8 cellular contexts compared by ENCODE assay signal in the genomic region with DNA sequence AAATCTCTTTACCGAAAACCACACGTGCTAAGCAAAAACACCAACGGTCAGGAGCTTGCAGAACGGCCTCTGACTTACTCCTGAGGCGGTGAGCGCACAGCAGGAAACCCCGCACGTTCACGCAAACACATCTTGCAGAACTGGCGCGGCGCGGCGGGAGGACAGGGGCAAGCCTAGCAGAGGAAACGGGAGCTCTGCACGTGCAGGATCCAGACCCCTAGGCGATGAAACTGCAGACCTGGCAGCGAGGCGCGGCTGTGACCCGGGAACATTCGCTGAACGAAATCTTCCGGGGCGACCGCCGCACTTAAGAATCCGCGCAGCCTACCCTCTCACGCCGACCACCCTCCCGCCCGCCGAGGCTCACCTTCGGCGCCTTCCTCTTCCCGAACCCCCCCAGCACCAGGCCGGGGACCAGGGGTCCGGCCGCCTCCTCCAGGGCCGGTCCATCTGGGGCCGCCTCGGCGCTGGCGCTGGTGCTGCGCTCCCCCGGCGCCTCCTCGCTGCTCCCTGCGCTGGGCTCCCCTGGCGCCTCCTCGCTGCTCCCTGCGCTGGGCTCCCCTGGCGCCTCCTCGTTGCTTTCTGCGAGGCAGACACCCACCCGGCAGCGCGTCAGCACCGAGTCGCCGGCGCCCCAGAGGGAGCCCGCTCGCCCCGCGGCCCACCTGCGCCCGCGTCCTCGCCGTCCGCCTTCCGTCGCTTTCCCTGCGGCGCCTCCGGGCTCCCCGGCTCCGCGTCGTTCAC. TPM values are rescaled to one million over a fixed set of nuclear protein-coding genes. Genes with fewer than 3 reads are reported as not detected.
A peak's percentile ranks its signal among the peaks of the same experiment; 100 is the strongest.
DNase-seq lines count a peak whose midpoint lies in the region; ATAC-seq, FAIRE-seq and TF ChIP-seq lines count a peak whose summit lies in the region.

No MANE protein-coding gene starts in this region.

- peaks cover 10% of the 10 kb centered on the region for H3K36me3 Mint-ChIP-seq in activated CD4-positive, alpha-beta T cell treated with anti-CD3 and anti-CD28 coated beads, Interleukin-2, amount 10 ng/mL, durations not matched to agents 7 days and 5 days (ENCODE audit: low read depth)

- H3K9me3 Mint-ChIP-seq in activated CD4-positive, alpha-beta T cell treated with anti-CD3 and anti-CD28 coated beads, Interleukin-2, amount 10 ng/mL, durations not matched to agents 7 days and 5 days, result no peaks in the 10 kb centered on the region

- no peak for FAIRE-seq in A549 (lab: Jason Lieb, UNC)

- peaks cover 33% of the 10 kb centered on the region for H3K4me1 Mint-ChIP-seq in activated CD4-positive, alpha-beta T cell treated with anti-CD3 and anti-CD28 coated beads, Interleukin-2, amount 10 ng/mL, durations not matched to agents 7 days and 5 days

- 7% methylated on average over 29 of the region's 82 CpGs for WGBS in A549 (ENCODE audit: missing lambda C conversion rate)

- POLR2A ChIA-PET in A549 (lab: Yijun Ruan, JAX), result no interaction called here
- POLR2A ChIA-PET in activated CD4-positive, alpha-beta T cell treated with anti-CD3 and anti-CD28 coated beads, Interleukin-2, amount 10 ng/mL, durations not matched to agents 7 days and 5 days (lab: Charles Lee), result no interaction called here

- peak overlapping the region; percentile 89 for H3K27ac Mint-ChIP-seq in activated CD4-positive, alpha-beta T cell treated with anti-CD3 and anti-CD28 coated beads, Interleukin-2, amount 10 ng/mL, durations not matched to agents 7 days and 5 days

- no peak for TF ChIP-seq CTCF in A549 (IDR thresholded peaks at IDR 0.05)
- TF ChIP-seq CTCF in fibroblast of pulmonary artery (IDR thresholded peaks at IDR 0.05; ENCODE audit: low read length, missing control alignments), result no peak

- TF ChIP-seq RAD21 in A549 (conservative IDR thresholded peaks at IDR 0.05 in 1 of 2, IDR thresholded peaks at IDR 0.05 in 1 of 2), result no peak

- intact Hi-C loops in posterior vena cava (cut with DNase I), result no loop called here

- peak overlapping the region; percentile 93 for H3K4me2 ChIP-seq in A549

- no peaks in the 10 kb centered on the region for H3K27me3 Mint-ChIP-seq in activated CD4-positive, alpha-beta T cell treated with anti-CD3 and anti-CD28 coated beads, Interleukin-2, amount 10 ng/mL, durations not matched to agents 7 days and 5 days

- DNase-seq in A549 (ENCODE audit: low read depth in 1 of 2, low spot score in 1 of 2), result no peak
- DNase-seq in activated CD4-positive, alpha-beta T cell treated with anti-CD3 and anti-CD28 coated beads, Interleukin-2, amount 10 ng/mL, durations not matched to agents 7 days and 5 days, result peak; percentile 39
- no peak for DNase-seq in fibroblast of pulmonary artery (ENCODE audit: low read depth)
- DNase-seq in posterior vena cava (ENCODE audit: low spot score), result peak; percentile 76
- DNase-seq in GOT3 (lab: John Stamatoyannopoulos, UW), result no peak
- DNase-seq in SK-N-DZ (ENCODE audit: low spot score), result no peak

- ATAC-seq in A549, result peak; percentile 4 to 12; a peak in 4 of 6 replicates
- ATAC-seq in GM18867 (IDR thresholded peaks at IDR 0.05; ENCODE audit: unreplicated experiment), result peak; percentile 26
- peak; percentile 13 for ATAC-seq in HG03097 (IDR thresholded peaks at IDR 0.05; ENCODE audit: low FRiP score, unreplicated experiment)

- CTCF ChIA-PET in A549 (lab: Yijun Ruan, JAX), result interaction anchor here (2.3 kb wide), 1 partner anchor 10 kb away, joined by 13 read pairs; no protein-coding TSS in a partner anchor
- CTCF ChIA-PET in activated CD4-positive, alpha-beta T cell treated with anti-CD3 and anti-CD28 coated beads, Interleukin-2, amount 10 ng/mL, durations not matched to agents 7 days and 5 days (lab: Charles Lee), result interaction anchor here (2.7 kb wide), 1 partner anchor 12 kb away, joined by 7 read pairs; no protein-coding TSS in a partner anchor

- no peak for TF ChIP-seq EP300 in A549 (IDR thresholded peaks at IDR 0.05)

- no peak for TF ChIP-seq POLR2A in A549 (IDR thresholded peaks at IDR 0.05; ENCODE audit: low read length)

- H3K27ac ChIP-seq in A549, result peak overlapping the region; percentile 94 to 98

- no peaks in the 10 kb centered on the region for H3K9me3 ChIP-seq in A549

- peak overlapping the region; percentile 78 for H3K4me3 Mint-ChIP-seq in activated CD4-positive, alpha-beta T cell treated with anti-CD3 and anti-CD28 coated beads, Interleukin-2, amount 10 ng/mL, durations not matched to agents 7 days and 5 days

- H3K4me3 ChIP-seq in A549, result peak overlapping the region; percentile 99
- H3K4me3 ChIP-seq in fibroblast of pulmonary artery (replicated peaks; ENCODE audit: low read depth, low read length), result peak overlapping the region; percentile 81

- peaks cover 16% of the 10 kb centered on the region; the same call in 2 of the 3 replicates for H3K4me1 ChIP-seq in A549

TF ChIP-seq in A549, 52 proteins besides CTCF, POLR2A, EP300 and RAD21:
- TF ChIP-seq HEYL (CRISPR knock-in tag; IDR thresholded peaks at IDR 0.05), result no peak
- no peak for TF ChIP-seq CBX2 (IDR thresholded peaks at IDR 0.05; ENCODE audit: borderline replicate concordance, low read depth)
- no peak for TF ChIP-seq ESRRA (IDR thresholded peaks at IDR 0.05; ENCODE audit: borderline replicate concordance, low read length)
- no peak for TF ChIP-seq FOXS1 (CRISPR knock-in tag; IDR thresholded peaks at IDR 0.05)
- TF ChIP-seq, protein P1, sequence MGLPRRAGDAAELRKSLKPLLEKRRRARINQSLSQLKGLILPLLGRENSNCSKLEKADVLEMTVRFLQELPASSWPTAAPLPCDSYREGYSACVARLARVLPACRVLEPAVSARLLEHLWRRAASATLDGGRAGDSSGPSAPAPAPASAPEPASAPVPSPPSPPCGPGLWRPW (IDR thresholded peaks at IDR 0.05), result no peak
- no peak for TF ChIP-seq MAZ (IDR thresholded peaks at IDR 0.05; ENCODE audit: borderline replicate concordance, low read depth, low read length)
- TF ChIP-seq, protein P2, sequence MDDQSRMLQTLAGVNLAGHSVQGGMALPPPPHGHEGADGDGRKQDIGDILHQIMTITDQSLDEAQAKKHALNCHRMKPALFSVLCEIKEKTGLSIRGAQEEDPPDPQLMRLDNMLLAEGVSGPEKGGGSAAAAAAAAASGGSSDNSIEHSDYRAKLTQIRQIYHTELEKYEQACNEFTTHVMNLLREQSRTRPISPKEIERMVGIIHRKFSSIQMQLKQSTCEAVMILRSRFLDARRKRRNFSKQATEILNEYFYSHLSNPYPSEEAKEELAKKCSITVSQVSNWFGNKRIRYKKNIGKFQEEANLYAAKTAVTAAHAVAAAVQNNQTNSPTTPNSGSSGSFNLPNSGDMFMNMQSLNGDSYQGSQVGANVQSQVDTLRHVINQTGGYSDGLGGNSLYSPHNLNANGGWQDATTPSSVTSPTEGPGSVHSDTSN (IDR thresholded peaks at IDR 0.05), result no peak
- TF ChIP-seq, protein P3, sequence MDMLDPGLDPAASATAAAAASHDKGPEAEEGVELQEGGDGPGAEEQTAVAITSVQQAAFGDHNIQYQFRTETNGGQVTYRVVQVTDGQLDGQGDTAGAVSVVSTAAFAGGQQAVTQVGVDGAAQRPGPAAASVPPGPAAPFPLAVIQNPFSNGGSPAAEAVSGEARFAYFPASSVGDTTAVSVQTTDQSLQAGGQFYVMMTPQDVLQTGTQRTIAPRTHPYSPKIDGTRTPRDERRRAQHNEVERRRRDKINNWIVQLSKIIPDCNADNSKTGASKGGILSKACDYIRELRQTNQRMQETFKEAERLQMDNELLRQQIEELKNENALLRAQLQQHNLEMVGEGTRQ (IDR thresholded peaks at IDR 0.05), result no peak
- TF ChIP-seq RNF2 (IDR thresholded peaks at IDR 0.05; ENCODE audit: borderline replicate concordance, low read depth), result no peak
- TF ChIP-seq KDM1A (IDR thresholded peaks at IDR 0.05; ENCODE audit: low read depth), result no peak
- TF ChIP-seq ZNF302 (CRISPR knock-in tag; IDR thresholded peaks at IDR 0.05), result no peak
- no peak; the same call in 1 of the 2 replicates for TF ChIP-seq KDM5A (IDR thresholded peaks at IDR 0.05)
- no peak for TF ChIP-seq ZSCAN20 (CRISPR knock-in tag; IDR thresholded peaks at IDR 0.05)
- TF ChIP-seq ZC3H11A (IDR thresholded peaks at IDR 0.05), result no peak

RNA-seq across cellular contexts. Expression of a gene that starts 0.6 kb away (rescaled TPM):
- 10.2 and 11.4 TPM in 2 replicates for polyA plus RNA-seq in A549 (2011; rRNA removed)
- polyA plus RNA-seq in A549 (2012; cell fraction: cytosol; rRNA removed), result 37.4 and 40.5 TPM in 2 replicates
- polyA plus RNA-seq in A549 (2012; cell fraction: nucleus; rRNA removed), result 76.9 and 86.0 TPM in 2 replicates
- polyA plus RNA-seq in A549 (2017; fragmentation: RNase III; extraction: RNeasy Plus Mini Kit Qiagen cat#74134 plus additional on column Dnase treatment), result 21.8 to 23.7 TPM (median 22.6 TPM) in 3 replicates
- 11.4 and 16.5 TPM in 2 replicates for polyA minus RNA-seq in A549 (2011; rRNA and poly(A)+ RNA removed)
- total RNA-seq in activated CD4-positive, alpha-beta T cell treated with anti-CD3 and anti-CD28 coated beads, Interleukin-2, amount 10 ng/mL, durations not matched to agents 7 days and 5 days, result 10 to 100 TPM; 25.2 to 27.5 TPM
- 10 to 100 TPM in 1 of 2 donors, 1 to 10 TPM in 1; 9.7 to 10.2 TPM for total RNA-seq in posterior vena cava
- polyA plus RNA-seq in SK-N-DZ (2014; cell fraction: cytosol; rRNA removed), result 14.0 and 20.7 TPM in 2 replicates
- 63.8 and 68.3 TPM in 2 replicates for polyA plus RNA-seq in SK-N-DZ (2014; cell fraction: nucleus; rRNA removed)

RNA-seq across cellular contexts. Expression of a gene that starts 0.8 kb away (rescaled TPM):
- polyA plus RNA-seq in A549 (2011; rRNA removed) (10.8 and 12.1 TPM in 2 replicates), A549 (2017; fragmentation: RNase III; extraction: RNeasy Plus Mini Kit Qiagen cat#74134 plus additional on column Dnase treatment) (32.8 to 36.6 TPM (median 34.1 TPM) in 3 replicates)
- 35.8 and 44.8 TPM in 2 replicates for polyA plus RNA-seq in A549 (2012; cell fraction: cytosol; rRNA removed)
- 74.7 and 86.7 TPM in 2 replicates for polyA plus RNA-seq in A549 (2012; cell fraction: nucleus; rRNA removed)
- polyA minus RNA-seq in A549 (2011; rRNA and poly(A)+ RNA removed), result 8.4 and 17.4 TPM in 2 replicates
- total RNA-seq in activated CD4-positive, alpha-beta T cell treated with anti-CD3 and anti-CD28 coated beads, Interleukin-2, amount 10 ng/mL, durations not matched to agents 7 days and 5 days, result 10 to 100 TPM; 28.9 to 32.4 TPM
- total RNA-seq in posterior vena cava, result 10 to 100 TPM; 11.2 to 13.6 TPM
- polyA plus RNA-seq in SK-N-DZ (2014; cell fraction: cytosol; rRNA removed), result 34.5 and 37.0 TPM in 2 replicates
- polyA plus RNA-seq in SK-N-DZ (2014; cell fraction: nucleus; rRNA removed), result 39.2 and 48.4 TPM in 2 replicates

Comparison
In these comparisons a context has a peak if more than half of its experiments do, and no peak if none do; other contexts are left out.
1. DNase-seq: peak in activated CD4-positive, alpha-beta T cell treated with anti-CD3 and anti-CD28 coated beads, Interleukin-2, amount 10 ng/mL, durations not matched to agents 7 days and 5 days (single experiment) and posterior vena cava (single experiment); none in A549 (0 of 2), fibroblast of pulmonary artery (single experiment), GOT3 (single experiment) and SK-N-DZ (single experiment).
2. Peak in every context shown above with its lines, with median percentiles within 50 percentile points of each other: ATAC-seq.